Comparison of ENCODE assay signal across 15 cellular contexts in genomic region chr11:33045551-33046255, GRCh38. TPM values are rescaled to one million over a fixed set of nuclear protein-coding genes. Genes with fewer than 3 reads are reported as not detected.
DNase-seq lines count a peak whose midpoint lies in the region; ATAC-seq, FAIRE-seq and TF ChIP-seq lines count a peak whose summit lies in the region.
"Had no signal": no experiment of that assay in that cellular context is flagged by ENCODE, and none has a peak within 500 bp of the region (broad histone marks: within the 10 kb centered on the region; RNA-seq: fewer than 3 reads in every experiment).

No MANE protein-coding gene starts in this region.

- no peaks in the 10 kb centered on the region for H4K20me1 ChIP-seq in K562 (replicated peaks; ENCODE audit: control insufficient read depth, insufficient read depth, low read length)
- H4K20me1 ChIP-seq: BLaER1 treated with 17β-estradiol and CSF1 and Interleukin-3, amounts not matched to agents 10 nM and 100 nM had no signal

- H3K27me3 ChIP-seq in MG63 (no peaks in the 10 kb centered on the region), K562 (ENCODE audit: control insufficient read depth in 2 of 2, insufficient read depth in 2 of 2, low read length in 2 of 2) (no peaks in the 10 kb centered on the region)
- H3K27me3 ChIP-seq: BLaER1 treated with 17β-estradiol and CSF1 and Interleukin-3, amounts not matched to agents 10 nM and 100 nM; heart left ventricle had no signal

- peaks cover 16% of the 10 kb centered on the region for H3K36me3 Mint-ChIP-seq in activated naive CD4-positive, alpha-beta T cell treated with anti-CD3 and anti-CD28 coated beads for 36 hours (ENCODE audit: low read depth)

- no peak overlapping the region for H3K4me3 ChIP-seq in MG63
- H3K4me3 ChIP-seq in K562: no peak overlapping the region
- H3K4me3 ChIP-seq: BLaER1 treated with 17β-estradiol and CSF1 and Interleukin-3, amounts not matched to agents 10 nM and 100 nM; heart left ventricle had no signal

- ATAC-seq in K562: no peak
- ATAC-seq: heart left ventricle had no signal

- TF ChIP-seq EP300 in K562 (IDR thresholded peaks at IDR 0.05; ENCODE audit: low read length): no peak

- TF ChIP-seq POLR2A in K562 (conservative IDR thresholded peaks at IDR 0.05): no peak

- no peak for FAIRE-seq in K562 (lab: Jason Lieb, UNC)
- FAIRE-seq: endometrium, GM12891 had no signal

- peaks cover 6% of the 10 kb centered on the region for H3K36me3 ChIP-seq in MG63
- H3K36me3 ChIP-seq in K562 (ENCODE audit: control insufficient read depth, insufficient read depth, low read length): no peaks in the 10 kb centered on the region

- no peaks in the 10 kb centered on the region for H3K27me3 Mint-ChIP-seq in activated naive CD4-positive, alpha-beta T cell treated with anti-CD3 and anti-CD28 coated beads for 36 hours (ENCODE audit: low read depth)

- H3K27ac ChIP-seq in K562 (ENCODE audit: extremely low read depth, low read depth, low read length): no peak overlapping the region
- H3K27ac ChIP-seq: BLaER1 treated with 17β-estradiol and CSF1 and Interleukin-3, amounts not matched to agents 10 nM and 100 nM; heart left ventricle had no signal

- intact Hi-C loops in K562 (cut with micrococcal nuclease): no loop called here
- intact Hi-C loops in activated naive CD4-positive, alpha-beta T cell treated with anti-CD3 and anti-CD28 coated beads for 36 hours (cut with micrococcal nuclease): no loop called here

- no peaks in the 10 kb centered on the region for H3K4me1 ChIP-seq in K562 (replicated peaks in 1 of 2; ENCODE audit: control insufficient read depth in 2 of 2, insufficient read depth in 2 of 2, low read length in 2 of 2)

- no peak overlapping the region for H3K4me2 ChIP-seq in K562 (ENCODE audit: insufficient read depth, low read length)
- H3K4me2 ChIP-seq: BLaER1 treated with 17β-estradiol and CSF1 and Interleukin-3, amounts not matched to agents 10 nM and 100 nM had no signal

- in situ Hi-C loops in K562 (cut with MboI): no loop called here

- no peak overlapping the region for H3K9ac ChIP-seq in K562 (ENCODE audit: insufficient read depth in 1 of 2, low read depth in 2 of 2, low read length in 2 of 2)
- H3K9ac ChIP-seq: BLaER1 treated with 17β-estradiol and CSF1 and Interleukin-3, amounts not matched to agents 10 nM and 100 nM had no signal

- TF ChIP-seq CTCF in K562 (IDR thresholded peaks at IDR 0.05 in 2 of 3, conservative IDR thresholded peaks at IDR 0.05 in 1 of 3; ENCODE audit: insufficient read depth in 2 of 3, low read depth in 1 of 3, low read length in 3 of 3): no peak

- no peaks in the 10 kb centered on the region for H3K79me2 ChIP-seq in K562 (ENCODE audit: control insufficient read depth, insufficient read depth, low read length)

- peaks cover 14% of the 10 kb centered on the region for H3K4me1 Mint-ChIP-seq in activated naive CD4-positive, alpha-beta T cell treated with anti-CD3 and anti-CD28 coated beads for 36 hours (ENCODE audit: low read depth)

- peak; percentile 31 for DNase-seq in ELF-1 (ENCODE audit: low read depth, low spot score)
- peak; percentile 24 for DNase-seq in MG63
- DNase-seq in K562 (ENCODE audit: extremely low read depth in 1 of 4, low spot score in 3 of 4): no peak
- DNase-seq in mucosa of gallbladder (ENCODE audit: low spot score): peak; percentile 62
- no peak for DNase-seq in activated naive CD4-positive, alpha-beta T cell treated with anti-CD3 and anti-CD28 coated beads for 36 hours
- no peak for DNase-seq in NCI-H2029 treated with DMSO at 0.1 percent for 48 hours (lab: John Stamatoyannopoulos, UW)
- no peak for DNase-seq in OCI-M2 (lab: John Stamatoyannopoulos, UW; ENCODE audit: unreplicated experiment)
- DNase-seq: activated CD4-positive, alpha-beta T cell treated with anti-CD3 and anti-CD28 coated beads for 48 hours; heart left ventricle; NCI-H1105 treated with DMSO at 0.1 percent for 48 hours; NCI-H526 had no signal

- POLR2A ChIA-PET in K562 (lab: Yijun Ruan, JAX): interaction anchor here (0.6 to 0.9 kb wide), 5 partner anchors 9 to 211 kb away, joined by 3 to 4 read pairs (median 3); partner anchors contain the start of gene HIPK3

- H3K9me3 Mint-ChIP-seq in activated naive CD4-positive, alpha-beta T cell treated with anti-CD3 and anti-CD28 coated beads for 36 hours: no peaks in the 10 kb centered on the region
- H3K9me3 Mint-ChIP-seq: T-helper 1 cell treated with Interleukin-12 subunit alpha and Interleukin-12 subunit beta and Interleukin-4 antibody, amounts not matched to agents 30 μg/mL and 1 μg/mL, for 36 hours had no signal

- no peaks in the 10 kb centered on the region for H3K9me3 ChIP-seq in MG63
- no peaks in the 10 kb centered on the region for H3K9me3 ChIP-seq in K562 (replicated peaks; ENCODE audit: control insufficient read depth, insufficient read depth, low read depth, low read length)
- H3K9me3 ChIP-seq: heart left ventricle had no signal

- no peaks in the 10 kb centered on the region for H3K9me1 ChIP-seq in K562 (ENCODE audit: control insufficient read depth, insufficient read depth, low read length)

- H3K4me3 Mint-ChIP-seq in activated naive CD4-positive, alpha-beta T cell treated with anti-CD3 and anti-CD28 coated beads for 36 hours: no peak overlapping the region
- H3K4me3 Mint-ChIP-seq: T-helper 1 cell treated with Interleukin-12 subunit alpha and Interleukin-12 subunit beta and Interleukin-4 antibody, amounts not matched to agents 30 μg/mL and 1 μg/mL, for 36 hours had no signal

- H3K27ac Mint-ChIP-seq in activated naive CD4-positive, alpha-beta T cell treated with anti-CD3 and anti-CD28 coated beads for 36 hours: no peak overlapping the region
- H3K27ac Mint-ChIP-seq: T-helper 1 cell treated with Interleukin-12 subunit alpha and Interleukin-12 subunit beta and Interleukin-4 antibody, amounts not matched to agents 30 μg/mL and 1 μg/mL, for 36 hours had no signal

- CTCF ChIA-PET in K562 (lab: Yijun Ruan, JAX; ENCODE audit: low intra/inter-chr PET ratio): no interaction called here
- CTCF ChIA-PET in activated naive CD4-positive, alpha-beta T cell treated with anti-CD3 and anti-CD28 coated beads for 36 hours (lab: Charles Lee): interaction anchor here (1.7 to 3.3 kb wide), 2 partner anchors 19 to 41 kb away, joined by 4 to 12 read pairs; no protein-coding TSS in a partner anchor

- H2AFZ ChIP-seq in K562 (ENCODE audit: low read depth, low read length): no peak overlapping the region

- WGBS in K562 (ENCODE audit: insufficient coverage, low coverage, missing lambda C conversion rate): 70% methylated on average over 8 of the region's 8 CpGs

- BruUV-seq in K562 (replicated peaks; lab: Mats Ljungman, UMichigan): no TSS peak

- no peak for TF ChIP-seq RAD21 in K562 (CRISPR knock-in tag; conservative IDR thresholded peaks at IDR 0.05 in 1 of 2, IDR thresholded peaks at IDR 0.05 in 1 of 2)

TF ChIP-seq in K562, 482 proteins besides CTCF, POLR2A, EP300 and RAD21 (continues in another document):
- TF ChIP-seq KLF16 (IDR thresholded peaks at IDR 0.05) (no peak), NR4A1 (CRISPR knock-in tag; IDR thresholded peaks at IDR 0.05) (no peak), NR4A1 (tag; IDR thresholded peaks at IDR 0.05) (no peak), CBX3 (IDR thresholded peaks at IDR 0.05; ENCODE audit: borderline replicate concordance in 1 of 2, low read length in 2 of 2) (peak in 1 of 2 experiments; percentile 70; a peak in 2 of 3 replicates)

RNA-seq across cellular contexts. Expression of gene TCP11L1, which starts 6.3 kb away (rescaled TPM):
- 4.4 and 8.4 TPM in 2 replicates for total RNA-seq in MG63 (2014; rRNA removed; shearing (Covaris generic); ENCODE audit: low replicate concordance)
- total RNA-seq in K562 (2011; cell fraction: chromatin; rRNA removed; ENCODE audit: low replicate concordance): 15.7 and 21.6 TPM in 2 replicates
- 8.2 and 9.9 TPM in 2 replicates for total RNA-seq in K562 (2011; cell fraction: nucleolus; rRNA removed)
- total RNA-seq in K562 (2011; cell fraction: nucleoplasm; rRNA removed): 15.8 and 19.5 TPM in 2 replicates
- total RNA-seq in K562 (2014; rRNA removed) (5.8 and 15.3 TPM in 2 replicates), K562 (2014; rRNA removed; fragmentation: Illumina TruSeq; extraction: Trizol) (6.2 and 6.4 TPM in 2 replicates), K562 (2015; rRNA removed; fragmentation: Illumina TruSeq; extraction: Trizol) (4.5 and 4.7 TPM in 2 replicates), K562 (2021) (8.1 and 8.9 TPM in 2 replicates), mucosa of gallbladder (40.7 TPM)
- polyA plus RNA-seq in K562 (2011; rRNA removed) (5.8 and 6.1 TPM in 2 replicates), K562 (2014; fragmentation: Illumina TruSeq; extraction: Trizol) (4.5 and 5.4 TPM in 2 replicates), K562 (2014; fragmentation: Nextera tagmentation; extraction: Ambion mirVana) (1 to 10 TPM; 1.6 TPM), K562 (2014; rRNA removed) (4.1 and 4.3 TPM in 2 replicates)
- polyA plus RNA-seq in K562 (2011; cell fraction: cytosol; rRNA removed): 4.6 and 6.3 TPM in 2 replicates
- polyA plus RNA-seq in K562 (2011; cell fraction: nucleus; rRNA removed): 4.9 and 5.8 TPM in 2 replicates
- polyA plus RNA-seq in K562 (2012): 2.4 and 3.6 TPM in 2 replicates
- 17.5 and 18.7 TPM in 2 replicates for polyA minus RNA-seq in K562 (2011; rRNA and poly(A)+ RNA removed)
- 8.2 and 9.4 TPM in 2 replicates for polyA minus RNA-seq in K562 (2011; cell fraction: cytosol; rRNA and poly(A)+ RNA removed)
- 5.0 and 10.7 TPM in 2 replicates for polyA minus RNA-seq in K562 (2011; cell fraction: nucleus; rRNA and poly(A)+ RNA removed)
- total RNA-seq in activated naive CD4-positive, alpha-beta T cell treated with anti-CD3 and anti-CD28 coated beads for 36 hours: 1 to 10 TPM; 4.8 to 5.7 TPM

RNA-seq across cellular contexts. Expression of gene DEPDC7, which starts 30.0 kb away (rescaled TPM):
- total RNA-seq in MG63 (2014; rRNA removed; shearing (Covaris generic); ENCODE audit: low replicate concordance): 4.8 and 6.2 TPM in 2 replicates
- 16.3 and 28.3 TPM in 2 replicates for total RNA-seq in K562 (2011; cell fraction: chromatin; rRNA removed; ENCODE audit: low replicate concordance)
- 7.8 and 9.7 TPM in 2 replicates for total RNA-seq in K562 (2011; cell fraction: nucleolus; rRNA removed)
- 16.7 and 18.7 TPM in 2 replicates for total RNA-seq in K562 (2011; cell fraction: nucleoplasm; rRNA removed)
- 8.4 and 10.3 TPM in 2 replicates for total RNA-seq in K562 (2014; rRNA removed)
- total RNA-seq in K562 (2014; rRNA removed; fragmentation: Illumina TruSeq; extraction: Trizol): 13.8 and 13.9 TPM in 2 replicates
- total RNA-seq in K562 (2015; rRNA removed; fragmentation: Illumina TruSeq; extraction: Trizol): 13.8 and 15.5 TPM in 2 replicates
- total RNA-seq in K562 (2021): 9.4 and 9.5 TPM in 2 replicates
- 14.5 and 19.9 TPM in 2 replicates for polyA plus RNA-seq in K562 (2011; rRNA removed)
- 3.4 and 6.0 TPM in 2 replicates for polyA plus RNA-seq in K562 (2011; cell fraction: cytosol; rRNA removed)
- 12.6 and 16.7 TPM in 2 replicates for polyA plus RNA-seq in K562 (2011; cell fraction: nucleus; rRNA removed)
- polyA plus RNA-seq in K562 (2012): 5.3 and 7.0 TPM in 2 replicates
- polyA plus RNA-seq in K562 (2014; fragmentation: Illumina TruSeq; extraction: Trizol): 12.7 and 15.7 TPM in 2 replicates
- 1 to 10 TPM; 5.4 to 8.1 TPM for polyA plus RNA-seq in K562 (2014; fragmentation: Nextera tagmentation; extraction: Ambion mirVana)
- 12.0 and 13.8 TPM in 2 replicates for polyA plus RNA-seq in K562 (2014; rRNA removed)
- 13.2 and 14.0 TPM in 2 replicates for polyA minus RNA-seq in K562 (2011; rRNA and poly(A)+ RNA removed)
- 4.3 and 5.2 TPM in 2 replicates for polyA minus RNA-seq in K562 (2011; cell fraction: cytosol; rRNA and poly(A)+ RNA removed)
- 11.3 and 13.6 TPM in 2 replicates for polyA minus RNA-seq in K562 (2011; cell fraction: nucleus; rRNA and poly(A)+ RNA removed)
- 10.4 TPM for total RNA-seq in mucosa of gallbladder
- total RNA-seq in activated naive CD4-positive, alpha-beta T cell treated with anti-CD3 and anti-CD28 coated beads for 36 hours: 1 to 10 TPM; 2.2 to 2.5 TPM

Comparison
In these comparisons a context has a peak if more than half of its experiments do, and no peak if none do; other contexts are left out.
1. DNase-seq: peak in ELF-1 (single experiment), MG63 (single experiment) and mucosa of gallbladder (single experiment); none in K562 (0 of 4), activated naive CD4-positive, alpha-beta T cell treated with anti-CD3 and anti-CD28 coated beads for 36 hours (single experiment), NCI-H2029 treated with DMSO at 0.1 percent for 48 hours (single experiment) and OCI-M2 (single experiment).